In genomic region chr11:67117176-67117575, GRCh38 we compare ENCODE assay signal across 8 cellular contexts. TPM values are rescaled to one million over a fixed set of nuclear protein-coding genes. Genes with fewer than 3 reads are reported as not detected.
A peak's percentile ranks its signal among the peaks of the same experiment; 100 is the strongest.
DNase-seq lines count a peak whose midpoint lies in the region; ATAC-seq, FAIRE-seq and TF ChIP-seq lines count a peak whose summit lies in the region.

No MANE protein-coding gene starts in this region.

- TF ChIP-seq RAD21 in HepG2 (CRISPR knock-in tag; IDR thresholded peaks at IDR 0.05): no peak

- H3K36me3 ChIP-seq in HepG2 (replicated peaks in 1 of 2; ENCODE audit: control insufficient read depth in 1 of 2, insufficient read depth in 2 of 2, low read length in 2 of 2) (no peaks in the 10 kb centered on the region), subcutaneous abdominal adipose tissue (ENCODE audit: control insufficient read depth in 5 of 5, insufficient read depth in 5 of 5, low read length in 5 of 5) (no peaks in the 10 kb centered on the region)

- H3K4me1 ChIP-seq in HepG2 (ENCODE audit: insufficient read depth, low read length) (peaks cover 54% of the 10 kb centered on the region), subcutaneous abdominal adipose tissue (ENCODE audit: control insufficient read depth in 5 of 5, insufficient read depth in 5 of 5, low read length in 5 of 5) (peaks cover 0 to 33% (median 26%) of the 10 kb centered on the region in 5 donors)

- CTCF ChIA-PET in activated CD8-positive, alpha-beta T cell treated with anti-CD3 and anti-CD28 coated beads, Interleukin-2, amount 10 ng/mL, durations not matched to agents 7 days and 5 days (lab: Charles Lee): interaction anchor here (0.7 to 2.2 kb wide), 6 partner anchors 8 to 265 kb away, joined by 3 to 8 read pairs (median 4); no protein-coding TSS in a partner anchor
- CTCF ChIA-PET in HepG2 (lab: Yijun Ruan, JAX; ENCODE audit: low intra/inter-chr PET ratio, low total read pairs): no interaction called here

- H3K4me3 Mint-ChIP-seq in activated CD4-positive, alpha-beta T cell treated with anti-CD3 and anti-CD28 coated beads, Interleukin-2, amount 10 ng/mL, durations not matched to agents 24 days and 14 days: peak overlapping the region; percentile 53
- peak overlapping the region; percentile 77 for H3K4me3 Mint-ChIP-seq in activated CD8-positive, alpha-beta T cell treated with anti-CD3 and anti-CD28 coated beads, Interleukin-2, amount 10 ng/mL, durations not matched to agents 7 days and 5 days

- H3K4me1 Mint-ChIP-seq in activated CD4-positive, alpha-beta T cell treated with anti-CD3 and anti-CD28 coated beads, Interleukin-2, amount 10 ng/mL, durations not matched to agents 24 days and 14 days: peaks cover 22% of the 10 kb centered on the region
- H3K4me1 Mint-ChIP-seq in activated CD8-positive, alpha-beta T cell treated with anti-CD3 and anti-CD28 coated beads, Interleukin-2, amount 10 ng/mL, durations not matched to agents 7 days and 5 days (ENCODE audit: low read depth): peaks cover 29% of the 10 kb centered on the region

- H4K20me1 ChIP-seq in HepG2 (ENCODE audit: insufficient read depth, low read length): peaks cover 16% of the 10 kb centered on the region

- peaks cover 27% of the 10 kb centered on the region for H3K79me2 ChIP-seq in HepG2 (ENCODE audit: insufficient read depth, low read length)

- WGBS in HepG2 (ENCODE audit: low lambda C conversion rate): 48% methylated on average over 7 of the region's 7 CpGs

- H3K4me2 ChIP-seq in HepG2 (ENCODE audit: low read depth, low read length): peak overlapping the region; percentile 35

- no peaks in the 10 kb centered on the region for H3K9me3 ChIP-seq in HepG2 (ENCODE audit: low read length)
- no peaks in the 10 kb centered on the region for H3K9me3 ChIP-seq in subcutaneous abdominal adipose tissue (ENCODE audit: control insufficient read depth in 5 of 5, low read length in 5 of 5)

- H3K9ac ChIP-seq in HepG2 (ENCODE audit: insufficient read depth, low read depth, low read length) (no peak overlapping the region), subcutaneous abdominal adipose tissue (ENCODE audit: low read length in 5 of 5) (peak overlapping the region in 3 of 5 donors; percentile 63 to 76 (median 68))

- intact Hi-C loops in activated CD4-positive, alpha-beta T cell treated with anti-CD3 and anti-CD28 coated beads, Interleukin-2, amount 10 ng/mL, durations not matched to agents 24 days and 14 days (cut with micrococcal nuclease): no loop called here
- intact Hi-C loops in HepG2 (cut with micrococcal nuclease; ENCODE audit: unreplicated experiment): loop anchor here (5.0 to 10.0 kb wide), 2 partner anchors 35 to 198 kb away; no protein-coding TSS in a partner anchor

- H3K4me3 ChIP-seq in HepG2 (replicated peaks in 1 of 3; ENCODE audit: insufficient read depth in 1 of 3, low read depth in 2 of 3, low read length in 3 of 3) (peak overlapping the region in 1 of 3 experiments; percentile 15; a peak in 1 of 6 replicates), subcutaneous abdominal adipose tissue (ENCODE audit: low read depth in 1 of 5, low read length in 5 of 5) (peak overlapping the region in 4 of 5 donors; percentile 41 to 72 (median 62))

- peaks cover 20% of the 10 kb centered on the region for H3K36me3 Mint-ChIP-seq in activated CD4-positive, alpha-beta T cell treated with anti-CD3 and anti-CD28 coated beads, Interleukin-2, amount 10 ng/mL, durations not matched to agents 24 days and 14 days (ENCODE audit: low read depth)
- peaks cover 21% of the 10 kb centered on the region for H3K36me3 Mint-ChIP-seq in activated CD8-positive, alpha-beta T cell treated with anti-CD3 and anti-CD28 coated beads, Interleukin-2, amount 10 ng/mL, durations not matched to agents 7 days and 5 days (ENCODE audit: low read depth)

- FAIRE-seq in HepG2 (lab: Jason Lieb, UNC) (no peak), D721Med (lab: Jason Lieb, UNC) (no peak)

- TF ChIP-seq POLR2A in HepG2 (IDR thresholded peaks at IDR 0.05; ENCODE audit: insufficient read depth in 1 of 2, low read depth in 2 of 2, low read length in 2 of 2): no peak

- no peaks in the 10 kb centered on the region for H3K27me3 ChIP-seq in HepG2 (ENCODE audit: control insufficient read depth in 1 of 2, insufficient read depth in 2 of 2, low read length in 2 of 2)
- no peaks in the 10 kb centered on the region for H3K27me3 ChIP-seq in subcutaneous abdominal adipose tissue (ENCODE audit: control insufficient read depth in 5 of 5, insufficient read depth in 4 of 5, low read length in 5 of 5)

- H3K27me3 Mint-ChIP-seq in activated CD4-positive, alpha-beta T cell treated with anti-CD3 and anti-CD28 coated beads, Interleukin-2, amount 10 ng/mL, durations not matched to agents 24 days and 14 days: peaks cover 8% of the 10 kb centered on the region
- peaks cover 2% of the 10 kb centered on the region for H3K27me3 Mint-ChIP-seq in activated CD8-positive, alpha-beta T cell treated with anti-CD3 and anti-CD28 coated beads, Interleukin-2, amount 10 ng/mL, durations not matched to agents 7 days and 5 days (ENCODE audit: low read depth)

- ATAC-seq in activated CD8-positive, alpha-beta T cell treated with anti-CD3 and anti-CD28 coated beads, Interleukin-2, amount 10 ng/mL, durations not matched to agents 7 days and 5 days: no peak
- ATAC-seq in HepG2 (no peak), HG02885 (IDR thresholded peaks at IDR 0.05; ENCODE audit: poor library complexity, unreplicated experiment) (no peak)

- H3K27ac Mint-ChIP-seq in activated CD4-positive, alpha-beta T cell treated with anti-CD3 and anti-CD28 coated beads, Interleukin-2, amount 10 ng/mL, durations not matched to agents 24 days and 14 days: peak overlapping the region; percentile 72
- H3K27ac Mint-ChIP-seq in activated CD8-positive, alpha-beta T cell treated with anti-CD3 and anti-CD28 coated beads, Interleukin-2, amount 10 ng/mL, durations not matched to agents 7 days and 5 days: peak overlapping the region; percentile 87

- in situ Hi-C loops in HepG2 (cut with HindIII; ENCODE audit: extremely low pct_ligation_motif_present, low pct_unique_long_range_greater_than_20kb): no loop called here

- TF ChIP-seq CTCF in HepG2 (CRISPR knock-in tag; IDR thresholded peaks at IDR 0.05) (no peak), D721Med (IDR thresholded peaks at IDR 0.05; ENCODE audit: insufficient read depth, missing control alignments) (no peak)

- no peaks in the 10 kb centered on the region for H3K9me3 Mint-ChIP-seq in activated CD4-positive, alpha-beta T cell treated with anti-CD3 and anti-CD28 coated beads, Interleukin-2, amount 10 ng/mL, durations not matched to agents 24 days and 14 days
- H3K9me3 Mint-ChIP-seq in activated CD8-positive, alpha-beta T cell treated with anti-CD3 and anti-CD28 coated beads, Interleukin-2, amount 10 ng/mL, durations not matched to agents 7 days and 5 days (ENCODE audit: insufficient read depth): no peaks in the 10 kb centered on the region

- H3K27ac ChIP-seq in HepG2 (ENCODE audit: extremely low read length, insufficient read depth, low read length) (no peak overlapping the region), subcutaneous abdominal adipose tissue (ENCODE audit: low read depth, low read length) (peak overlapping the region; percentile 4)

- POLR2A ChIA-PET in activated CD8-positive, alpha-beta T cell treated with anti-CD3 and anti-CD28 coated beads, Interleukin-2, amount 10 ng/mL, durations not matched to agents 7 days and 5 days (lab: Charles Lee): interaction anchor here (1.2 to 5.5 kb wide), 3 partner anchors 12 to 122 kb away, joined by 3 to 24 read pairs (median 9); no protein-coding TSS in a partner anchor
- POLR2A ChIA-PET in HepG2 (lab: Yijun Ruan, JAX): interaction anchor here (0.9 kb wide), 1 partner anchor 30 kb away, joined by 4 read pairs; no protein-coding TSS in a partner anchor

- no peak for DNase-seq in activated CD4-positive, alpha-beta T cell treated with anti-CD3 and anti-CD28 coated beads, Interleukin-2, amount 10 ng/mL, durations not matched to agents 24 days and 14 days
- no peak for DNase-seq in activated CD4-positive, alpha-beta T cell treated with anti-CD3 and anti-CD28 coated beads, Interleukin-2, amount 50 U/mL, for 48 hours
- no peak for DNase-seq in activated CD8-positive, alpha-beta T cell treated with anti-CD3 and anti-CD28 coated beads, Interleukin-2, amount 10 ng/mL, durations not matched to agents 7 days and 5 days
- DNase-seq in HepG2 (ENCODE audit: low spot score): no peak
- DNase-seq in Ammon's horn (ENCODE audit: low spot score): no peak
- DNase-seq in D721Med (ENCODE audit: insufficient read length, low spot score): no peak

- TF ChIP-seq EP300 in HepG2 (IDR thresholded peaks at IDR 0.05; ENCODE audit: low read depth in 2 of 2, low read length in 2 of 2) (no peak), HepG2 (CRISPR knock-in tag; IDR thresholded peaks at IDR 0.05; ENCODE audit: borderline replicate concordance) (no peak)

- no TSS peak for BruUV-seq in HepG2 (replicated peaks; lab: Mats Ljungman, UMichigan)

- no peak overlapping the region for H2AFZ ChIP-seq in HepG2 (ENCODE audit: low read length)

RNA-seq across cellular contexts. Expression of gene KDM2A, which starts 1.9 kb away (rescaled TPM):
- 102 and 103 TPM in 2 replicates for total RNA-seq in activated CD4-positive, alpha-beta T cell treated with anti-CD3 and anti-CD28 coated beads, Interleukin-2, amount 10 ng/mL, durations not matched to agents 24 days and 14 days
- total RNA-seq in activated CD8-positive, alpha-beta T cell treated with anti-CD3 and anti-CD28 coated beads, Interleukin-2, amount 10 ng/mL, durations not matched to agents 7 days and 5 days: 10 to 100 TPM; 90.3 to 93.1 TPM
- 21.0 and 31.4 TPM in 2 replicates for total RNA-seq in HepG2 (2016; rRNA removed; fragmentation: Illumina TruSeq; extraction: Trizol)
- total RNA-seq in HepG2 (2016; cell fraction: cytosol; rRNA removed; fragmentation: Illumina TruSeq; extraction: Trizol; ENCODE audit: low read depth): 7.4 and 8.4 TPM in 2 replicates
- total RNA-seq in HepG2 (2016; cell fraction: insoluble cytoplasmic fraction; rRNA removed; fragmentation: Illumina TruSeq; extraction: Trizol): 17.7 and 29.6 TPM in 2 replicates
- 9.0 and 10.2 TPM in 2 replicates for total RNA-seq in HepG2 (2016; cell fraction: membrane; rRNA removed; fragmentation: Illumina TruSeq; extraction: Trizol)
- 45.9 and 47.8 TPM in 2 replicates for total RNA-seq in HepG2 (2016; cell fraction: nucleus; rRNA removed; fragmentation: Illumina TruSeq; extraction: Trizol)
- 31.3 and 37.3 TPM in 2 replicates for polyA plus RNA-seq in HepG2 (2011; rRNA removed)
- 18.3 and 18.5 TPM in 2 replicates for polyA plus RNA-seq in HepG2 (2011; cell fraction: cytosol; rRNA removed)
- polyA plus RNA-seq in HepG2 (2011; cell fraction: nucleus; rRNA removed): 81.7 and 92.6 TPM in 2 replicates
- 21.6 and 22.9 TPM in 2 replicates for polyA plus RNA-seq in HepG2 (2012)
- 1.5 and 1.9 TPM in 2 replicates for polyA plus RNA-seq in HepG2 (2016; cell fraction: cytosol; fragmentation: Illumina TruSeq; extraction: Trizol; ENCODE audit: low read depth)
- polyA plus RNA-seq in HepG2 (2016; cell fraction: insoluble cytoplasmic fraction; fragmentation: Illumina TruSeq; extraction: Trizol; ENCODE audit: low read depth): 14.9 and 18.8 TPM in 2 replicates
- 4.6 and 4.7 TPM in 2 replicates for polyA plus RNA-seq in HepG2 (2016; cell fraction: membrane; fragmentation: Illumina TruSeq; extraction: Trizol; ENCODE audit: low read depth)
- polyA plus RNA-seq in HepG2 (2016; cell fraction: nucleus; fragmentation: Illumina TruSeq; extraction: Trizol; ENCODE audit: insufficient read depth, low read depth): 60.3 and 65.7 TPM in 2 replicates
- polyA minus RNA-seq in HepG2 (2011; rRNA and poly(A)+ RNA removed; ENCODE audit: low replicate concordance): 64.9 and 123 TPM in 2 replicates
- 23.3 and 29.3 TPM in 2 replicates for polyA minus RNA-seq in HepG2 (2011; cell fraction: cytosol; rRNA and poly(A)+ RNA removed)
- 81.8 and 91.5 TPM in 2 replicates for polyA minus RNA-seq in HepG2 (2011; cell fraction: nucleus; rRNA and poly(A)+ RNA removed)
